20 cellular contexts compared by ENCODE assay signal in the genomic region with DNA sequence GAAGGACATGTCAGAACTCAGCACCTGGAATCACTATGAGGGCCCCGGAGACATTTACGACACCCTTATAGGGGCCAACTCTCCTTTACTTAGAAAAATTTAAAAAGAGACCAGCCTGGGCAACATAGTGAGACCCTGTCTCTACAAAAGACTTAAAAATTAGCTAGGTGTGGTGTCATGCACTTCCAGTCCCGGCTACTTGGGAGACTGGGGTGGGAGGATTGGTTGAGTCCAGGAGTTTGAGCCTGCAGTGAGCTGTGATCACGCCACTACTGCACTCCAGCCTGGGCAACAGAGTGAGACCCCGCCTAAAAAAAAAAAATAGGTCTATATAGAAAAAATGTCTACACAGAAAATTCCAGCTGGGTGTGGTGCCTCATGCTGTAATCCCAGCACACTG. TPM values are rescaled to one million over a fixed set of nuclear protein-coding genes. Genes with fewer than 3 reads are reported as not detected.
DNase-seq lines count a peak whose midpoint lies in the region; ATAC-seq, FAIRE-seq and TF ChIP-seq lines count a peak whose summit lies in the region.
"Had no signal": no experiment of that assay in that cellular context is flagged by ENCODE, and none has a peak within 500 bp of the region (broad histone marks: within the 10 kb centered on the region; RNA-seq: fewer than 3 reads in every experiment).

No MANE protein-coding gene starts in this region.

- H3K4me1 ChIP-seq in Karpas-422 (ENCODE audit: low read length) (no peaks in the 10 kb centered on the region), K562 (replicated peaks in 1 of 2; ENCODE audit: control insufficient read depth in 2 of 2, insufficient read depth in 2 of 2, low read length in 2 of 2) (peaks cover 10 to 11% of the 10 kb centered on the region in 2 experiments; a peak in 3 of 5 replicates)

- POLR2A ChIA-PET in K562 (lab: Yijun Ruan, JAX), result no interaction called here

- CTCF ChIA-PET in K562 (lab: Yijun Ruan, JAX; ENCODE audit: low intra/inter-chr PET ratio), result no interaction called here

- intact Hi-C loops in K562 (cut with micrococcal nuclease) (no loop called here), posterior vena cava (cut with DNase I) (no loop called here)

- TF ChIP-seq EP300 in K562 (IDR thresholded peaks at IDR 0.05; ENCODE audit: low read length), result no peak

- no peak for TF ChIP-seq CTCF in K562 (IDR thresholded peaks at IDR 0.05 in 2 of 3, conservative IDR thresholded peaks at IDR 0.05 in 1 of 3; ENCODE audit: insufficient read depth in 2 of 3, low read depth in 1 of 3, low read length in 3 of 3)

- BruUV-seq in K562 (replicated peaks; lab: Mats Ljungman, UMichigan), result no TSS peak

- H3K4me2 ChIP-seq in Karpas-422 (ENCODE audit: low read depth, low read length, poor library complexity, severe bottlenecking) (no peak overlapping the region), K562 (ENCODE audit: insufficient read depth, low read length) (no peak overlapping the region)
- H3K4me2 ChIP-seq: KMS-11 had no signal

- no peak for FAIRE-seq in K562 (lab: Jason Lieb, UNC)
- FAIRE-seq: A204.1, GM12892, GM18507, HepG2 had no signal

- no peak overlapping the region for H3K27ac ChIP-seq in Karpas-422 (ENCODE audit: low read length)
- no peak overlapping the region for H3K27ac ChIP-seq in K562 (ENCODE audit: extremely low read depth, low read depth, low read length)
- H3K27ac ChIP-seq: C4-2B, HL-60, KMS-11 had no signal

- H3K9me1 ChIP-seq in K562 (ENCODE audit: control insufficient read depth, insufficient read depth, low read length), result no peaks in the 10 kb centered on the region

- no peaks in the 10 kb centered on the region for H3K79me2 ChIP-seq in Karpas-422 (ENCODE audit: low read length)
- H3K79me2 ChIP-seq in K562 (ENCODE audit: control insufficient read depth, insufficient read depth, low read length), result no peaks in the 10 kb centered on the region

- no peak overlapping the region for H3K9ac ChIP-seq in Karpas-422 (ENCODE audit: low read length)
- peak overlapping the region in 1 of 2 experiments; percentile 58; a peak in 1 of 4 replicates for H3K9ac ChIP-seq in K562 (ENCODE audit: insufficient read depth in 1 of 2, low read depth in 2 of 2, low read length in 2 of 2)
- H3K9ac ChIP-seq: KMS-11 had no signal

- no peaks in the 10 kb centered on the region for H3K36me3 ChIP-seq in Karpas-422 (ENCODE audit: insufficient read depth, low read length)
- H3K36me3 ChIP-seq in K562 (ENCODE audit: control insufficient read depth, insufficient read depth, low read length), result no peaks in the 10 kb centered on the region
- H3K36me3 ChIP-seq: HAP-1 had no signal

- H2AFZ ChIP-seq in Karpas-422 (ENCODE audit: low read length) (no peak overlapping the region), K562 (ENCODE audit: low read depth, low read length) (no peak overlapping the region)

- DNase-seq in Karpas-422 (peak; percentile 5), K562 (ENCODE audit: extremely low read depth in 1 of 4, low spot score in 3 of 4) (no peak), posterior vena cava (ENCODE audit: low spot score) (peak; percentile 17), amniotic stem cell (lab: John Stamatoyannopoulos, UW) (no peak), HT-29 (ENCODE audit: low spot score) (no peak), HPDE6-E6E7 (ENCODE audit: extremely low spot score) (no peak)
- DNase-seq: AML-193; CD4-positive, alpha-beta T cell; DMS153; DMS79; GDM1 had no signal

- ATAC-seq in K562 (no peak), GM21423 (IDR thresholded peaks at IDR 0.05; ENCODE audit: unreplicated experiment) (no peak)

- 74% methylated on average over 5 of the region's 5 CpGs for WGBS in K562 (ENCODE audit: insufficient coverage, low coverage, missing lambda C conversion rate)

- H3K27me3 ChIP-seq in Karpas-422 (ENCODE audit: low read length), result no peaks in the 10 kb centered on the region
- no peaks in the 10 kb centered on the region for H3K27me3 ChIP-seq in K562 (ENCODE audit: control insufficient read depth in 2 of 2, insufficient read depth in 2 of 2, low read length in 2 of 2)

- TF ChIP-seq RAD21 in K562 (CRISPR knock-in tag; conservative IDR thresholded peaks at IDR 0.05 in 1 of 2, IDR thresholded peaks at IDR 0.05 in 1 of 2), result no peak

- no peak overlapping the region for H3K4me3 ChIP-seq in Karpas-422 (ENCODE audit: low read length)
- H3K4me3 ChIP-seq in K562, result no peak overlapping the region
- H3K4me3 ChIP-seq: HAP-1 had no signal

- no peaks in the 10 kb centered on the region for H3K9me2 ChIP-seq in Karpas-422 (replicated peaks; ENCODE audit: insufficient read depth, low read length)

- TF ChIP-seq POLR2A in K562 (conservative IDR thresholded peaks at IDR 0.05), result no peak

- in situ Hi-C loops in K562 (cut with MboI), result no loop called here

- no peaks in the 10 kb centered on the region for H4K20me1 ChIP-seq in Karpas-422 (ENCODE audit: insufficient read depth, low read depth, low read length)
- no peaks in the 10 kb centered on the region for H4K20me1 ChIP-seq in K562 (replicated peaks; ENCODE audit: control insufficient read depth, insufficient read depth, low read length)

- H3K9me3 ChIP-seq in Karpas-422 (ENCODE audit: low read length) (no peaks in the 10 kb centered on the region), K562 (replicated peaks; ENCODE audit: control insufficient read depth, insufficient read depth, low read depth, low read length) (no peaks in the 10 kb centered on the region)
- H3K9me3 ChIP-seq: HAP-1 had no signal

TF ChIP-seq in K562, 482 proteins besides CTCF, POLR2A, EP300 and RAD21:
- no peak for TF ChIP-seq ZBED1 (IDR thresholded peaks at IDR 0.05)
- no peak for TF ChIP-seq ZNF263 (CRISPR knock-in tag; IDR thresholded peaks at IDR 0.05; ENCODE audit: borderline replicate concordance)
- TF ChIP-seq KDM2B (CRISPR knock-in tag; IDR thresholded peaks at IDR 0.05), result no peak
- peak; percentile 92 for TF ChIP-seq ZNF121 (CRISPR knock-in tag; conservative IDR thresholded peaks at IDR 0.05)
- TF ChIP-seq ETV1 (tag; conservative IDR thresholded peaks at IDR 0.05; ENCODE audit: low read depth), result no peak
- TF ChIP-seq, protein P1, sequence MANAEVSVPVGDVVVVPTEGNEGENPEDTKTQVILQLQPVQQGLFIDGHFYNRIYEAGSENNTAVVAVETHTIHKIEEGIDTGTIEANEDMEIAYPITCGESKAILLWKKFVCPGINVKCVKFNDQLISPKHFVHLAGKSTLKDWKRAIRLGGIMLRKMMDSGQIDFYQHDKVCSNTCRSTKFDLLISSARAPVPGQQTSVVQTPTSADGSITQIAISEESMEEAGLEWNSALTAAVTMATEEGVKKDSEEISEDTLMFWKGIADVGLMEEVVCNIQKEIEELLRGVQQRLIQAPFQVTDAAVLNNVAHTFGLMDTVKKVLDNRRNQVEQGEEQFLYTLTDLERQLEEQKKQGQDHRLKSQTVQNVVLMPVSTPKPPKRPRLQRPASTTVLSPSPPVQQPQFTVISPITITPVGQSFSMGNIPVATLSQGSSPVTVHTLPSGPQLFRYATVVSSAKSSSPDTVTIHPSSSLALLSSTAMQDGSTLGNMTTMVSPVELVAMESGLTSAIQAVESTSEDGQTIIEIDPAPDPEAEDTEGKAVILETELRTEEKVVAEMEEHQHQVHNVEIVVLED (CRISPR knock-in tag; IDR thresholded peaks at IDR 0.05), result no peak

RNA-seq across cellular contexts. Expression of a gene that starts 7.5 kb away (rescaled TPM):
- 3.0 and 3.5 TPM in 2 replicates for total RNA-seq in Karpas-422 (2014; rRNA removed; shearing (Covaris generic); ENCODE audit: low replicate concordance)
- 23.7 and 39.3 TPM in 2 replicates for total RNA-seq in K562 (2011; cell fraction: chromatin; rRNA removed; ENCODE audit: low replicate concordance)
- 19.7 and 23.5 TPM in 2 replicates for total RNA-seq in K562 (2011; cell fraction: nucleolus; rRNA removed)
- 22.3 and 24.9 TPM in 2 replicates for total RNA-seq in K562 (2011; cell fraction: nucleoplasm; rRNA removed)
- total RNA-seq in K562 (2014; rRNA removed), result 8.8 and 14.3 TPM in 2 replicates
- total RNA-seq in K562 (2014; rRNA removed; fragmentation: Illumina TruSeq; extraction: Trizol), result 7.4 and 8.4 TPM in 2 replicates
- total RNA-seq in K562 (2015; rRNA removed; fragmentation: Illumina TruSeq; extraction: Trizol), result 11.5 TPM in 2 replicates
- 14.8 and 15.2 TPM in 2 replicates for total RNA-seq in K562 (2021)
- polyA plus RNA-seq in K562 (2011; rRNA removed), result 11.4 and 16.2 TPM in 2 replicates
- polyA plus RNA-seq in K562 (2011; cell fraction: cytosol; rRNA removed), result 13.6 and 14.6 TPM in 2 replicates
- polyA plus RNA-seq in K562 (2011; cell fraction: nucleus; rRNA removed), result 43.6 and 45.1 TPM in 2 replicates
- 11.3 and 12.8 TPM in 2 replicates for polyA plus RNA-seq in K562 (2012)
- polyA plus RNA-seq in K562 (2014; fragmentation: Illumina TruSeq; extraction: Trizol), result 12.3 and 13.8 TPM in 2 replicates
- polyA plus RNA-seq in K562 (2014; fragmentation: Nextera tagmentation; extraction: Ambion mirVana), result under 1 TPM; 0.25 to 0.42 TPM
- 13.8 and 17.0 TPM in 2 replicates for polyA plus RNA-seq in K562 (2014; rRNA removed)
- 5.5 and 6.4 TPM in 2 replicates for polyA minus RNA-seq in K562 (2011; rRNA and poly(A)+ RNA removed)
- 8.1 and 9.3 TPM in 2 replicates for polyA minus RNA-seq in K562 (2011; cell fraction: cytosol; rRNA and poly(A)+ RNA removed)
- 9.8 and 12.1 TPM in 2 replicates for polyA minus RNA-seq in K562 (2011; cell fraction: nucleus; rRNA and poly(A)+ RNA removed)
- 10 to 100 TPM; 31.5 to 35.4 TPM for total RNA-seq in posterior vena cava
- 2.9 and 3.1 TPM in 2 replicates for total RNA-seq in HT-29 (2014; rRNA removed; shearing (Covaris generic))

Comparison
In these comparisons a context has a peak if more than half of its experiments do, and no peak if none do; other contexts are left out.
1. DNase-seq: peak in Karpas-422 (single experiment) and posterior vena cava (single experiment); none in K562 (0 of 4), amniotic stem cell (single experiment), HT-29 (single experiment) and HPDE6-E6E7 (single experiment).